Comparison of ENCODE assay signal across 25 cellular contexts in the genomic region with DNA sequence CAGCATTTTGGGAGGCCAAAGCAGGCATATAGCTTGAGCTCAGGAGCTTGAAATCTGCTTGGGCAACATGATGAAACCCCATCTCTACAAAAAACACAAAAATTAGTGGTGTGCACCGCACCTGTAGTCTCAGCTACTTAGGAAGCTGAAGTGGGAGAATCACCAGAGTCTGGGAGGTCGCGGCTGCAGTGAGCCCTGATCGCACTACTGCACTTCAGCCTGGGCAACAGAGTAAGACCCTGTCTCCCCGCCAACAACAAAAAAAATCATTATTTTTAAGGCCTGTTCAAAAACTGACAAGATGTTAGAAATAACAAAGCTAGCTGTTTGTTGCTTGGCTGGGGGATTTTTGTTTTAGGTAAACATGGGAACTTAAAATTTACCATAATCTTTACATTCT. TPM values are rescaled to one million over a fixed set of nuclear protein-coding genes. Genes with fewer than 3 reads are reported as not detected.
DNase-seq lines count a peak whose midpoint lies in the region; ATAC-seq, FAIRE-seq and TF ChIP-seq lines count a peak whose summit lies in the region.
"Had no signal": no experiment of that assay in that cellular context is flagged by ENCODE, and none has a peak within 500 bp of the region (broad histone marks: within the 10 kb centered on the region; RNA-seq: fewer than 3 reads in every experiment).

No MANE protein-coding gene starts in this region.

- H3K4me3 Mint-ChIP-seq in CD8-positive, alpha-beta memory T cell: peak overlapping the region in 6 of 7 donors; percentile 16 to 68 (median 42)
- peak overlapping the region in 2 of 3 experiments; percentile 9 to 19 for H3K4me3 Mint-ChIP-seq in nephron

- 92% methylated on average over 5 of the region's 5 CpGs for WGBS in K562 (ENCODE audit: insufficient coverage, low coverage, missing lambda C conversion rate)

- H3K4me2 ChIP-seq in K562 (ENCODE audit: insufficient read depth, low read length): no peak overlapping the region; the same call in 1 of the 2 replicates

- H3K9me3 ChIP-seq in CD8-positive, alpha-beta memory T cell (ENCODE audit: low read length): no peaks in the 10 kb centered on the region
- H3K9me3 ChIP-seq in HUES48 (ENCODE audit: control insufficient read depth, insufficient read depth, low read length) (no peaks in the 10 kb centered on the region), K562 (replicated peaks; ENCODE audit: control insufficient read depth, insufficient read depth, low read depth, low read length) (no peaks in the 10 kb centered on the region)
- H3K9me3 ChIP-seq: Peyer's patch, tibial artery had no signal

- POLR2A ChIA-PET in CD8-positive, alpha-beta memory T cell (lab: Charles Lee): no interaction called here
- POLR2A ChIA-PET in K562 (lab: Yijun Ruan, JAX): interaction anchor here (1.2 to 2.2 kb wide), 2 partner anchors 11 to 20 kb away, joined by 3 to 8 read pairs; no protein-coding TSS in a partner anchor

- ATAC-seq in K562 (no peak), HG03565 (IDR thresholded peaks at IDR 0.05; ENCODE audit: unreplicated experiment) (no peak)
- ATAC-seq: left ventricle myocardium superior had no signal

- H3K4me1 Mint-ChIP-seq in CD8-positive, alpha-beta memory T cell: peaks cover 79 to 92% (median 91%) of the 10 kb centered on the region in 3 donors
- peaks cover 56% of the 10 kb centered on the region for H3K4me1 Mint-ChIP-seq in nephron

- TF ChIP-seq POLR2A in K562 (conservative IDR thresholded peaks at IDR 0.05): no peak

- H3K4me1 ChIP-seq in CD8-positive, alpha-beta memory T cell (ENCODE audit: insufficient read depth, low read length): peaks cover 81% of the 10 kb centered on the region
- H3K4me1 ChIP-seq in HUES48 (ENCODE audit: control insufficient read depth, insufficient read depth, low read length) (peaks cover 48% of the 10 kb centered on the region), K562 (replicated peaks in 1 of 2; ENCODE audit: control insufficient read depth in 2 of 2, insufficient read depth in 2 of 2, low read length in 2 of 2) (peaks cover 4 to 17% of the 10 kb centered on the region in 2 experiments; a peak in 3 of 5 replicates)

- H3K27ac ChIP-seq in CD8-positive, alpha-beta memory T cell (ENCODE audit: low read depth, low read length): no peak overlapping the region
- peak overlapping the region; percentile 3 for H3K27ac ChIP-seq in HUES48 (ENCODE audit: low read depth, low read length)
- no peak overlapping the region for H3K27ac ChIP-seq in K562 (ENCODE audit: extremely low read depth, low read depth, low read length)
- H3K27ac ChIP-seq: HL-60, parathyroid adenoma, Peyer's patch, SK-N-MC, tibial artery had no signal

- no peak for FAIRE-seq in K562 (lab: Jason Lieb, UNC)
- FAIRE-seq: endometrium, GM12891 had no signal

- no peak overlapping the region for H2AFZ ChIP-seq in K562 (ENCODE audit: low read depth, low read length)
- H2AFZ ChIP-seq: parathyroid adenoma had no signal

- peaks cover 47% of the 10 kb centered on the region for H4K20me1 ChIP-seq in K562 (replicated peaks; ENCODE audit: control insufficient read depth, insufficient read depth, low read length)

- no peaks in the 10 kb centered on the region for H3K36me3 ChIP-seq in CD8-positive, alpha-beta memory T cell (ENCODE audit: insufficient read depth, low read length)
- peaks cover 19% of the 10 kb centered on the region; the same call in 1 of the 2 replicates for H3K36me3 ChIP-seq in HUES48 (ENCODE audit: control insufficient read depth, insufficient read depth, low read length)
- peaks cover 17% of the 10 kb centered on the region; the same call in 2 of the 3 replicates for H3K36me3 ChIP-seq in K562 (ENCODE audit: control insufficient read depth, insufficient read depth, low read length)
- H3K36me3 ChIP-seq: Peyer's patch, tibial artery had no signal

- H3K9me1 ChIP-seq in K562 (ENCODE audit: control insufficient read depth, insufficient read depth, low read length): peaks cover 4% of the 10 kb centered on the region

- CTCF ChIA-PET in CD8-positive, alpha-beta memory T cell (lab: Charles Lee): interaction anchor here (1.0 kb wide), 1 partner anchor 24 kb away, joined by 3 read pairs; no protein-coding TSS in a partner anchor
- CTCF ChIA-PET in K562 (lab: Yijun Ruan, JAX; ENCODE audit: low intra/inter-chr PET ratio): no interaction called here

- H3K27me3 Mint-ChIP-seq in CD8-positive, alpha-beta memory T cell: no peaks in the 10 kb centered on the region
- H3K27me3 Mint-ChIP-seq in nephron (ENCODE audit: low read depth): no peaks in the 10 kb centered on the region

- H3K4me3 ChIP-seq in CD8-positive, alpha-beta memory T cell (ENCODE audit: low read length): no peak overlapping the region
- H3K4me3 ChIP-seq in HUES48 (ENCODE audit: low read depth, low read length) (no peak overlapping the region), K562 (no peak overlapping the region)
- H3K4me3 ChIP-seq: Peyer's patch, SK-N-MC, tibial artery had no signal

- TF ChIP-seq CTCF in K562 (IDR thresholded peaks at IDR 0.05 in 2 of 3, conservative IDR thresholded peaks at IDR 0.05 in 1 of 3; ENCODE audit: insufficient read depth in 2 of 3, low read depth in 1 of 3, low read length in 3 of 3) (no peak), nephron (IDR thresholded peaks at IDR 0.05; ENCODE audit: unreplicated experiment in 3 of 3) (no peak)

- peak overlapping the region in 4 of 8 donors; percentile 0 to 51 (median 42) for H3K27ac Mint-ChIP-seq in CD8-positive, alpha-beta memory T cell
- peak overlapping the region in 1 of 3 experiments; percentile 49 for H3K27ac Mint-ChIP-seq in nephron

- in situ Hi-C loops in K562 (cut with MboI): no loop called here

- no peak for TF ChIP-seq EP300 in K562 (IDR thresholded peaks at IDR 0.05; ENCODE audit: low read length)

- peaks cover 100% of the 10 kb centered on the region for H3K79me2 ChIP-seq in K562 (ENCODE audit: control insufficient read depth, insufficient read depth, low read length)

- no peak overlapping the region for H3K9ac ChIP-seq in HUES48 (ENCODE audit: low read depth, low read length)
- H3K9ac ChIP-seq in K562 (ENCODE audit: insufficient read depth in 1 of 2, low read depth in 2 of 2, low read length in 2 of 2): no peak overlapping the region
- H3K9ac ChIP-seq: parathyroid adenoma had no signal

- no TSS peak for BruUV-seq in K562 (replicated peaks; lab: Mats Ljungman, UMichigan)

- TF ChIP-seq RAD21 in K562 (CRISPR knock-in tag; conservative IDR thresholded peaks at IDR 0.05 in 1 of 2, IDR thresholded peaks at IDR 0.05 in 1 of 2): no peak

- H3K9me3 Mint-ChIP-seq in CD8-positive, alpha-beta memory T cell: no peaks in the 10 kb centered on the region
- H3K9me3 Mint-ChIP-seq in nephron: no peaks in the 10 kb centered on the region

- H3K36me3 Mint-ChIP-seq in CD8-positive, alpha-beta memory T cell: peaks cover 0 to 44% (median 4%) of the 10 kb centered on the region in 3 donors
- H3K36me3 Mint-ChIP-seq in nephron (ENCODE audit: low read depth): peaks cover 23% of the 10 kb centered on the region

- DNase-seq in CD8-positive, alpha-beta memory T cell: no peak
- DNase-seq in K562 (ENCODE audit: extremely low read depth in 1 of 4, low spot score in 3 of 4) (no peak), retina (no peak), GF-D8 (lab: John Stamatoyannopoulos, UW) (no peak)
- DNase-seq: activated CD8-positive, alpha-beta memory T cell treated with anti-CD3 and anti-CD28 coated beads, Interleukin-2, amount 50 U/mL, for 4 hours; activated gamma-delta T cell treated with Interleukin-2 at 50 U/mL for 16 hours; AML-193; anterior cingulate cortex; GDM1; left ventricle myocardium superior; NCI-H1694; NCI-H2227 treated with DMSO at 0.1 percent for 48 hours; NCI-H82; Peyer's patch; stimulated activated CD4-positive, alpha-beta T cell treated with anti-CD3 and anti-CD28 coated beads, Interleukin-2, amount 100 ng/mL, for 24 hours; stimulated activated naive CD4-positive, alpha-beta T cell treated with Interleukin-2 at 50 U/mL for 16 hours; tibial artery had no signal

- no peaks in the 10 kb centered on the region for H3K27me3 ChIP-seq in CD8-positive, alpha-beta memory T cell (ENCODE audit: insufficient read depth, low read length, poor library complexity, severe bottlenecking)
- no peaks in the 10 kb centered on the region for H3K27me3 ChIP-seq in HUES48 (ENCODE audit: control insufficient read depth, insufficient read depth, low read length)
- no peaks in the 10 kb centered on the region for H3K27me3 ChIP-seq in K562 (ENCODE audit: control insufficient read depth in 2 of 2, insufficient read depth in 2 of 2, low read length in 2 of 2)
- H3K27me3 ChIP-seq: Peyer's patch, tibial artery had no signal

- intact Hi-C loops in K562 (cut with micrococcal nuclease): no loop called here

RNA-seq across cellular contexts. Expression of a gene that starts 5.1 kb away (rescaled TPM):
- 10 to 100 TPM; 85.2 to 86.5 TPM for total RNA-seq in CD8-positive, alpha-beta memory T cell
- polyA plus RNA-seq in CD8-positive, alpha-beta memory T cell: 42.2 TPM
- 52.5 and 164 TPM in 2 replicates for total RNA-seq in K562 (2011; cell fraction: chromatin; rRNA removed; ENCODE audit: low replicate concordance)
- total RNA-seq in K562 (2011; cell fraction: nucleolus; rRNA removed): 19.7 and 44.0 TPM in 2 replicates
- 45.7 and 51.4 TPM in 2 replicates for total RNA-seq in K562 (2011; cell fraction: nucleoplasm; rRNA removed)
- 41.1 and 48.5 TPM in 2 replicates for total RNA-seq in K562 (2014; rRNA removed)
- 56.4 and 65.1 TPM in 2 replicates for total RNA-seq in K562 (2014; rRNA removed; fragmentation: Illumina TruSeq; extraction: Trizol)
- total RNA-seq in K562 (2015; rRNA removed; fragmentation: Illumina TruSeq; extraction: Trizol): 54.3 and 54.8 TPM in 2 replicates
- total RNA-seq in K562 (2021): 41.0 and 51.7 TPM in 2 replicates
- 52.1 and 55.7 TPM in 2 replicates for polyA plus RNA-seq in K562 (2011; rRNA removed)
- 13.6 and 20.9 TPM in 2 replicates for polyA plus RNA-seq in K562 (2011; cell fraction: cytosol; rRNA removed)
- 85.3 and 116 TPM in 2 replicates for polyA plus RNA-seq in K562 (2011; cell fraction: nucleus; rRNA removed)
- polyA plus RNA-seq in K562 (2012): 30.7 and 55.3 TPM in 2 replicates
- 57.2 and 65.4 TPM in 2 replicates for polyA plus RNA-seq in K562 (2014; fragmentation: Illumina TruSeq; extraction: Trizol)
- polyA plus RNA-seq in K562 (2014; fragmentation: Nextera tagmentation; extraction: Ambion mirVana): 10 to 100 TPM in 1 of 2 experiments, 1 to 10 TPM in 1; 9.8 to 15.8 TPM
- polyA plus RNA-seq in K562 (2014; rRNA removed): 42.3 and 51.7 TPM in 2 replicates
- 95.4 and 105 TPM in 2 replicates for polyA minus RNA-seq in K562 (2011; rRNA and poly(A)+ RNA removed)
- polyA minus RNA-seq in K562 (2011; cell fraction: cytosol; rRNA and poly(A)+ RNA removed): 10.5 and 18.8 TPM in 2 replicates
- 59.4 and 137 TPM in 2 replicates for polyA minus RNA-seq in K562 (2011; cell fraction: nucleus; rRNA and poly(A)+ RNA removed)
